19 cellular contexts compared by ENCODE assay signal in the genomic region with DNA sequence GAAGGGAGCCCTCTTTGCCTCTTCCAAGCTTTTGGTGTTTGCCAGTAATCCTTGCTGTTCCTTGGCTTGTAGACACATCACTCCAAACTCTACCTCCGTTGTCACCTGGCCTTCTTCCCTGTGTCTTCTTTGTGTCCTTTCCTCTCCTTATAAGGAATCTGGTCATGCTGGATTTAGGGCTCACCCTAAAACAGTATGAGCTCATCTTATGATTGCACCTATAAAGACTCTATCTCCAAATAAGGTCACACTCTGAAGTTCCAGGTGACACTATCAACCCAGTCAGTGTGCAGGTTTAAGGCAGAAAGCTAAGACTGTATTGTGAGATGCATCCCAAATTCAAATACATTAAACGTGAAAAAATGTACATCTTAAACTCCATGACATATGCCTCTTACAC. TPM values are rescaled to one million over a fixed set of nuclear protein-coding genes. Genes with fewer than 3 reads are reported as not detected.
A peak's percentile ranks its signal among the peaks of the same experiment; 100 is the strongest.
DNase-seq lines count a peak whose midpoint lies in the region; ATAC-seq, FAIRE-seq and TF ChIP-seq lines count a peak whose summit lies in the region.
"Had no signal": no experiment of that assay in that cellular context is flagged by ENCODE, and none has a peak within 500 bp of the region (broad histone marks: within the 10 kb centered on the region; RNA-seq: fewer than 3 reads in every experiment).

No MANE protein-coding gene starts in this region.

- no peaks in the 10 kb centered on the region for H3K23me2 ChIP-seq in H1 (ENCODE audit: low read depth, low read length)

- H3K4me3 ChIP-seq in LNCaP clone FGC (ENCODE audit: low read depth, low read length) (no peak overlapping the region), H1 (ENCODE audit: extremely low read depth in 1 of 4, insufficient read depth in 2 of 4, low read depth in 3 of 4, low read length in 4 of 4) (no peak overlapping the region), mesendoderm (ENCODE audit: low read length) (no peak overlapping the region)
- H3K4me3 ChIP-seq: A549 had no signal

- H2BK12ac ChIP-seq in H1 (ENCODE audit: low read depth, low read length), result no peak overlapping the region

- H2BK5ac ChIP-seq in H1 (ENCODE audit: low read depth, low read length), result no peak overlapping the region
- H2BK5ac ChIP-seq in mesendoderm (ENCODE audit: low read length), result no peak overlapping the region

- no peak for TF ChIP-seq POLR2A in H1 (IDR thresholded peaks at IDR 0.05; ENCODE audit: control extremely low read depth in 1 of 2, low read depth in 2 of 2, low read length in 2 of 2)

- H2BK20ac ChIP-seq in H1 (ENCODE audit: low read length), result no peak overlapping the region

- H4K8ac ChIP-seq in H1 (ENCODE audit: extremely low read depth, insufficient read depth, low read length) (no peak overlapping the region), mesendoderm (ENCODE audit: low read depth, low read length) (no peak overlapping the region)

- H3K56ac ChIP-seq in H1 (replicated peaks; ENCODE audit: insufficient read length, low read depth, low read length), result no peak overlapping the region
- no peak overlapping the region for H3K56ac ChIP-seq in mesendoderm (ENCODE audit: low read length)

- H3K9me3 ChIP-seq in H1 (ENCODE audit: insufficient read depth in 2 of 2, low read depth in 1 of 2, low read length in 1 of 2), result no peaks in the 10 kb centered on the region
- H3K9me3 ChIP-seq: A549 had no signal

- no peak overlapping the region for H3K4ac ChIP-seq in H1 (replicated peaks; ENCODE audit: insufficient read length, low read depth, low read length)
- no peak overlapping the region for H3K4ac ChIP-seq in mesendoderm (ENCODE audit: low read depth, low read length)

- no peak overlapping the region for H2BK120ac ChIP-seq in H1 (replicated peaks; ENCODE audit: low read depth, low read length)
- no peak overlapping the region for H2BK120ac ChIP-seq in mesendoderm (ENCODE audit: low read depth, low read length)

- H3K9me3 Mint-ChIP-seq in stimulated activated naive CD8-positive, alpha-beta T cell treated with anti-CD3 and anti-CD28 coated beads, Interleukin-15, amount 100 ng/mL, for 72 hours, result no peaks in the 10 kb centered on the region

- no peak overlapping the region for H3K4me3 Mint-ChIP-seq in stimulated activated naive CD8-positive, alpha-beta T cell treated with anti-CD3 and anti-CD28 coated beads, Interleukin-15, amount 100 ng/mL, for 72 hours
- H3K4me3 Mint-ChIP-seq: B cell had no signal

- no peak overlapping the region for H4K91ac ChIP-seq in H1 (replicated peaks; ENCODE audit: insufficient read length, low read length)

- H3K27ac ChIP-seq in H1 (ENCODE audit: low read depth, low read length) (no peak overlapping the region), mesendoderm (ENCODE audit: low read depth, low read length) (no peak overlapping the region)
- H3K27ac ChIP-seq: A549 had no signal

- H3K4me1 ChIP-seq in H1 (replicated peaks in 1 of 4; ENCODE audit: control insufficient read depth in 3 of 4, insufficient read depth in 4 of 4, low read length in 3 of 4) (no peaks in the 10 kb centered on the region; a peak in 1 of 7 replicates), mesendoderm (ENCODE audit: control insufficient read depth, low read depth, low read length) (no peaks in the 10 kb centered on the region)
- H3K4me1 ChIP-seq: A549 had no signal

- no peak overlapping the region for H2AFZ ChIP-seq in H1 (ENCODE audit: low read length)

- H3K79me2 ChIP-seq in H1 (ENCODE audit: control insufficient read depth in 1 of 2, insufficient read depth in 2 of 2, low read length in 2 of 2) (no peaks in the 10 kb centered on the region), mesendoderm (ENCODE audit: control insufficient read depth, insufficient read depth, low read length) (no peaks in the 10 kb centered on the region)

- H2AK5ac ChIP-seq in H1 (ENCODE audit: low read depth, low read length), result no peak overlapping the region
- H2AK5ac ChIP-seq in mesendoderm (ENCODE audit: low read length), result no peak overlapping the region

- H3K9ac ChIP-seq in H1 (replicated peaks in 1 of 4; ENCODE audit: extremely low read depth in 1 of 4, low read depth in 3 of 4, low read length in 3 of 4), result no peak overlapping the region
- no peak overlapping the region for H3K9ac ChIP-seq in mesendoderm (ENCODE audit: low read length)

- no peak overlapping the region for H3K27ac Mint-ChIP-seq in stimulated activated naive CD8-positive, alpha-beta T cell treated with anti-CD3 and anti-CD28 coated beads, Interleukin-15, amount 100 ng/mL, for 72 hours
- H3K27ac Mint-ChIP-seq: B cell had no signal

- no peaks in the 10 kb centered on the region for H3K36me3 ChIP-seq in H1 (ENCODE audit: control insufficient read depth in 2 of 4, insufficient read depth in 4 of 4, low read length in 3 of 4)
- H3K36me3 ChIP-seq in mesendoderm (ENCODE audit: control insufficient read depth, insufficient read depth, low read length), result no peaks in the 10 kb centered on the region

- H3K18ac ChIP-seq in H1 (ENCODE audit: extremely low read depth, low read length), result no peak overlapping the region
- no peak overlapping the region for H3K18ac ChIP-seq in mesendoderm (ENCODE audit: low read length)

- no peaks in the 10 kb centered on the region for H4K20me1 ChIP-seq in H1 (replicated peaks in 1 of 2; ENCODE audit: control insufficient read depth in 1 of 2, insufficient read depth in 2 of 2, low read length in 2 of 2)

- no peak for ATAC-seq in stimulated activated naive CD8-positive, alpha-beta T cell treated with anti-CD3 and anti-CD28 coated beads, Interleukin-15, amount 100 ng/mL, for 72 hours
- ATAC-seq: A549 had no signal

- DNase-seq in ELF-1 (ENCODE audit: low read depth, low spot score) (peak; percentile 27), LNCaP clone FGC (ENCODE audit: low read depth) (peak; percentile 91), H1 (ENCODE audit: low read depth in 1 of 2, low spot score in 2 of 2) (no peak), mesendoderm (peak; percentile 51), GM10248 (ENCODE audit: extremely low spot score) (no peak), NCI-H2107 (lab: John Stamatoyannopoulos, UW) (no peak)
- no peak for DNase-seq in stimulated activated naive CD8-positive, alpha-beta T cell treated with anti-CD3 and anti-CD28 coated beads, Interleukin-15, amount 100 ng/mL, for 72 hours
- DNase-seq: DND-41, NCI-H1092, NCI-H1436, NCI-H2029, NCI-H2171, NCI-H345, NCI-H524 treated with DMSO at 0.1 percent for 48 hours, OCI-M1, SHP77 had no signal

- H3K27me3 ChIP-seq in H1 (replicated peaks in 1 of 4; ENCODE audit: control insufficient read depth in 3 of 4, extremely low read depth in 1 of 4, insufficient read depth in 3 of 4, low read length in 3 of 4) (no peaks in the 10 kb centered on the region), mesendoderm (ENCODE audit: insufficient read depth, low read length, poor library complexity) (no peaks in the 10 kb centered on the region)

- no peak overlapping the region for H2BK15ac ChIP-seq in H1 (ENCODE audit: low read length)
- no peak overlapping the region for H2BK15ac ChIP-seq in mesendoderm (replicated peaks; ENCODE audit: low read depth)

- H4K5ac ChIP-seq in H1 (ENCODE audit: insufficient read length, low read depth, low read length) (no peak overlapping the region), mesendoderm (ENCODE audit: low read length) (no peak overlapping the region)

- TF ChIP-seq CTCF in LNCaP clone FGC (IDR thresholded peaks at IDR 0.05; ENCODE audit: control insufficient read depth, extremely low read depth, insufficient read depth), result no peak
- no peak for TF ChIP-seq CTCF in H1 (IDR thresholded peaks at IDR 0.05; ENCODE audit: control extremely low read depth in 1 of 3, insufficient read depth in 1 of 3, low read depth in 1 of 3, low read length in 3 of 3)
- TF ChIP-seq CTCF in GM10248 (IDR thresholded peaks at IDR 0.05; ENCODE audit: control extremely low read depth, extremely low read depth, low read depth, missing control alignments), result no peak

- no peak for FAIRE-seq in H1 (lab: Jason Lieb, UNC)
- FAIRE-seq: A549, GM18507 had no signal

- H3K4me2 ChIP-seq in H1 (ENCODE audit: insufficient read depth in 1 of 2, low read depth in 2 of 2, low read length in 2 of 2), result no peak overlapping the region
- no peak overlapping the region for H3K4me2 ChIP-seq in mesendoderm (ENCODE audit: low read length)
- H3K4me2 ChIP-seq: A549 had no signal

- H3K14ac ChIP-seq in H1 (ENCODE audit: insufficient read length), result no peak overlapping the region

- no peak for TF ChIP-seq EP300 in H1 (IDR thresholded peaks at IDR 0.05; ENCODE audit: borderline replicate concordance in 1 of 2, low read depth in 2 of 2, low read length in 2 of 2)

- H3K27me3 Mint-ChIP-seq in stimulated activated naive CD8-positive, alpha-beta T cell treated with anti-CD3 and anti-CD28 coated beads, Interleukin-15, amount 100 ng/mL, for 72 hours, result peaks cover 10% of the 10 kb centered on the region

- TF ChIP-seq RAD21 in H1 (IDR thresholded peaks at IDR 0.05 in 1 of 2, conservative IDR thresholded peaks at IDR 0.05 in 1 of 2; ENCODE audit: low read depth in 2 of 2, low read length in 2 of 2), result no peak

- H3K23ac ChIP-seq in H1 (ENCODE audit: insufficient read length), result no peak overlapping the region
- H3K23ac ChIP-seq in mesendoderm (ENCODE audit: low read length), result no peak overlapping the region

- CTCF ChIA-PET in H1 (lab: Charles Lee; ENCODE audit: partially characterized antibody), result no interaction called here
- CTCF ChIA-PET in GM10248 (lab: Yijun Ruan, JAX), result interaction anchor here (1.4 to 1.6 kb wide), 2 partner anchors 11 to 17 kb away, joined by 5 to 6 read pairs; no protein-coding TSS in a partner anchor

- no peaks in the 10 kb centered on the region for H3K79me1 ChIP-seq in H1 (ENCODE audit: low read depth, low read length)
- H3K79me1 ChIP-seq in mesendoderm (ENCODE audit: low read length), result no peaks in the 10 kb centered on the region

- POLR2A ChIA-PET in H1 (lab: Charles Lee; ENCODE audit: partially characterized antibody) (interaction anchor here (0.8 to 1.8 kb wide), 2 partner anchors 10 to 24 kb away, joined by 3 to 5 read pairs; no protein-coding TSS in a partner anchor), GM10248 (lab: Yijun Ruan, JAX) (no interaction called here)

- 87% methylated on average over 2 of the region's 2 CpGs; no CpG with 5 or more reads in 1 of the 2 experiments for WGBS in H1 (ENCODE audit: extremely low coverage in 1 of 2, insufficient coverage in 1 of 2, insufficient read length in 1 of 2, insufficient replicate concordance in 2 of 2, low coverage in 1 of 2, low lambda C conversion rate in 2 of 2, missing lambda C conversion rate in 1 of 2), 2 experiments
- WGBS in mesendoderm (ENCODE audit: extremely low coverage, insufficient coverage, low lambda C conversion rate), result no CpG with 5 or more reads among the region's 2 CpGs

- H3K4me1 Mint-ChIP-seq in stimulated activated naive CD8-positive, alpha-beta T cell treated with anti-CD3 and anti-CD28 coated beads, Interleukin-15, amount 100 ng/mL, for 72 hours, result no peaks in the 10 kb centered on the region
- H3K4me1 Mint-ChIP-seq: B cell had no signal

RNA-seq across cellular contexts. Expression of a gene that starts 49.0 kb away (rescaled TPM):
- total RNA-seq in H1 (2021; fragmentation: NEBNext Ultra II Directional; extraction: Animal tissue kit (Norgen Biotek cat#: 25700)), result 17.7 and 19.9 TPM in 2 replicates
- 3.9 and 6.1 TPM in 2 replicates for polyA plus RNA-seq in H1 (2011; rRNA removed)
- 8.0 TPM for polyA plus RNA-seq in H1 (2011; cell fraction: cytosol; rRNA removed)
- polyA plus RNA-seq in H1 (2011; cell fraction: nucleus; rRNA removed), result 4.1 TPM
- polyA plus RNA-seq in H1 (2012, experiment 1 of 2), result 6.9 to 9.3 TPM (median 8.6 TPM) in 4 replicates
- 0.45 TPM for polyA plus RNA-seq in H1 (2012, experiment 2 of 2)
- polyA plus RNA-seq in H1 (2013, experiment 1 of 2), result 9.5 TPM
- 9.7 TPM for polyA plus RNA-seq in H1 (2013, experiment 2 of 2)
- 23.8 and 27.1 TPM in 2 replicates for polyA minus RNA-seq in H1 (2011; rRNA and poly(A)+ RNA removed)
- polyA minus RNA-seq in H1 (2011; cell fraction: cytosol; rRNA and poly(A)+ RNA removed), result 12.5 TPM
- polyA minus RNA-seq in H1 (2011; cell fraction: nucleus; rRNA and poly(A)+ RNA removed), result 30.8 TPM
- 10.9 TPM for polyA plus RNA-seq in mesendoderm (2013, experiment 1 of 2)
- 11.1 TPM for polyA plus RNA-seq in mesendoderm (2013, experiment 2 of 2)

Comparison
In these comparisons a context has a peak if more than half of its experiments do, and no peak if none do; other contexts are left out.
1. DNase-seq: peak in ELF-1 (single experiment), LNCaP clone FGC (single experiment) and mesendoderm (single experiment); none in H1 (0 of 2), stimulated activated naive CD8-positive, alpha-beta T cell treated with anti-CD3 and anti-CD28 coated beads, Interleukin-15, amount 100 ng/mL, for 72 hours (0 of 2), GM10248 (single experiment) and NCI-H2107 (single experiment).